In genomic region chr10:116849271-116850057, GRCh38 we compare ENCODE assay signal across 1 cellular context.
A peak's percentile ranks its signal among the peaks of the same experiment; 100 is the strongest.
TF ChIP-seq lines count a peak whose summit lies in the region.

A gene with protein sequence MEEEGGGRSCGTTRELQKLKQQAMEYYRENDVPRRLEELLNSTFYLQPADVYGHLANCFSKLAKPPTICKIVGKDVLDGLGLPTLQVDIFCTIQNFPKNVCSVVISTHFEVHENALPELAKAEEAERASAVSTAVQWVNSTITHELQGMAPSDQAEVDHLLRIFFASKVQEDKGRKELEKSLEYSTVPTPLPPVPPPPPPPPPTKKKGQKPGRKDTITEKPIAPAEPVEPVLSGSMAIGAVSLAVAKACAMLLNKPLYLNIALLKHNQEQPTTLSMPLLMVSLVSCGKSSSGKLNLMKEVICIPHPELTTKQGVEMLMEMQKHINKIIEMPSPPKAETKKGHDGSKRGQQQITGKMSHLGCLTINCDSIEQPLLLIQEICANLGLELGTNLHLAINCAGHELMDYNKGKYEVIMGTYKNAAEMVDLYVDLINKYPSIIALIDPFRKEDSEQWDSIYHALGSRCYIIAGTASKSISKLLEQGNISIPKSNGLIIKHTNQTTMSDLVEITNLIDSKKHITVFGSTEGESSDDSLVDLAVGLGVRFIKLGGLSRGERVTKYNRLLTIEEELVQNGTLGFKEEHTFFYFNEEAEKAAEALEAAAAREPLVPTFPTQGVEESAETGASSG (plus strand): TSS chr10:116849499. CDS start chr10:116849567, 68 bp downstream.

TF ChIP-seq in HepG2, 621 proteins besides CTCF, POLR2A, EP300 and RAD21 (continued from another document and continues in another):
- TF ChIP-seq EZH2 (conservative IDR thresholded peaks at IDR 0.05; ENCODE audit: low read depth, low read length), result 0 out of 2 replicates have a peak, but pooled peaks have one; percentile 41
- TF ChIP-seq ZNF766 (CRISPR knock-in tag; IDR thresholded peaks at IDR 0.05; ENCODE audit: borderline replicate concordance), result no peak
- TF ChIP-seq, protein P1, sequence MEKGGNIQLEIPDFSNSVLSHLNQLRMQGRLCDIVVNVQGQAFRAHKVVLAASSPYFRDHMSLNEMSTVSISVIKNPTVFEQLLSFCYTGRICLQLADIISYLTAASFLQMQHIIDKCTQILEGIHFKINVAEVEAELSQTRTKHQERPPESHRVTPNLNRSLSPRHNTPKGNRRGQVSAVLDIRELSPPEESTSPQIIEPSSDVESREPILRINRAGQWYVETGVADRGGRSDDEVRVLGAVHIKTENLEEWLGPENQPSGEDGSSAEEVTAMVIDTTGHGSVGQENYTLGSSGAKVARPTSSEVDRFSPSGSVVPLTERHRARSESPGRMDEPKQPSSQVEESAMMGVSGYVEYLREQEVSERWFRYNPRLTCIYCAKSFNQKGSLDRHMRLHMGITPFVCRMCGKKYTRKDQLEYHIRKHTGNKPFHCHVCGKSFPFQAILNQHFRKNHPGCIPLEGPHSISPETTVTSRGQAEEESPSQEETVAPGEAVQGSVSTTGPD (CRISPR knock-in tag; IDR thresholded peaks at IDR 0.05), result no peak
- no peak for TF ChIP-seq TCF7L2 (IDR thresholded peaks at IDR 0.05; ENCODE audit: low read depth, low read length)
- no peak for TF ChIP-seq ZNF350 (CRISPR knock-in tag; IDR thresholded peaks at IDR 0.05; ENCODE audit: borderline replicate concordance, low read depth)
- no peak for TF ChIP-seq HES4 (CRISPR knock-in tag; IDR thresholded peaks at IDR 0.05; ENCODE audit: borderline replicate concordance)
- TF ChIP-seq DMAP1 (CRISPR knock-in tag; IDR thresholded peaks at IDR 0.05), result peak; percentile 13; the same call in 1 of the 2 replicates
- peak; percentile 14; the same call in 1 of the 2 replicates for TF ChIP-seq SRY (CRISPR knock-in tag; IDR thresholded peaks at IDR 0.05)
- no peak for TF ChIP-seq ZNF850 (CRISPR knock-in tag; conservative IDR thresholded peaks at IDR 0.05)
- TF ChIP-seq, protein P2, sequence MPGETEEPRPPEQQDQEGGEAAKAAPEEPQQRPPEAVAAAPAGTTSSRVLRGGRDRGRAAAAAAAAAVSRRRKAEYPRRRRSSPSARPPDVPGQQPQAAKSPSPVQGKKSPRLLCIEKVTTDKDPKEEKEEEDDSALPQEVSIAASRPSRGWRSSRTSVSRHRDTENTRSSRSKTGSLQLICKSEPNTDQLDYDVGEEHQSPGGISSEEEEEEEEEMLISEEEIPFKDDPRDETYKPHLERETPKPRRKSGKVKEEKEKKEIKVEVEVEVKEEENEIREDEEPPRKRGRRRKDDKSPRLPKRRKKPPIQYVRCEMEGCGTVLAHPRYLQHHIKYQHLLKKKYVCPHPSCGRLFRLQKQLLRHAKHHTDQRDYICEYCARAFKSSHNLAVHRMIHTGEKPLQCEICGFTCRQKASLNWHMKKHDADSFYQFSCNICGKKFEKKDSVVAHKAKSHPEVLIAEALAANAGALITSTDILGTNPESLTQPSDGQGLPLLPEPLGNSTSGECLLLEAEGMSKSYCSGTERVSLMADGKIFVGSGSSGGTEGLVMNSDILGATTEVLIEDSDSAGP (CRISPR knock-in tag; IDR thresholded peaks at IDR 0.05; ENCODE audit: borderline replicate concordance), result 0 out of 2 replicates have a peak, but pooled peaks have one; percentile 9
- TF ChIP-seq, protein P3, sequence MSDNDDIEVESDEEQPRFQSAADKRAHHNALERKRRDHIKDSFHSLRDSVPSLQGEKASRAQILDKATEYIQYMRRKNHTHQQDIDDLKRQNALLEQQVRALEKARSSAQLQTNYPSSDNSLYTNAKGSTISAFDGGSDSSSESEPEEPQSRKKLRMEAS (IDR thresholded peaks at IDR 0.05), result peak; percentile 53
- TF ChIP-seq ARID4A (CRISPR knock-in tag; IDR thresholded peaks at IDR 0.05; ENCODE audit: borderline replicate concordance), result peak; percentile 59; the same call in 1 of the 2 replicates
- no peak for TF ChIP-seq ELF1 (CRISPR knock-in tag; IDR thresholded peaks at IDR 0.05)
- TF ChIP-seq NCOA5 (CRISPR knock-in tag; IDR thresholded peaks at IDR 0.05), result no peak
- TF ChIP-seq ZNF616 (CRISPR knock-in tag; IDR thresholded peaks at IDR 0.05; ENCODE audit: low read depth), result no peak
- TF ChIP-seq GABPB1 (CRISPR knock-in tag; IDR thresholded peaks at IDR 0.05), result peak; percentile 42; the same call in 1 of the 2 replicates
- TF ChIP-seq ZNF331 (CRISPR knock-in tag; IDR thresholded peaks at IDR 0.05), result no peak
- no peak for TF ChIP-seq TMF1 (CRISPR knock-in tag; IDR thresholded peaks at IDR 0.05; ENCODE audit: low read depth)
- no peak for TF ChIP-seq ONECUT2 (CRISPR knock-in tag; IDR thresholded peaks at IDR 0.05)
- no peak for TF ChIP-seq EED (CRISPR knock-in tag; IDR thresholded peaks at IDR 0.05)
- TF ChIP-seq CHD2 (IDR thresholded peaks at IDR 0.05; ENCODE audit: low read depth, low read length), result peak; percentile 92
- TF ChIP-seq PREB (CRISPR knock-in tag; IDR thresholded peaks at IDR 0.05), result no peak
- no peak for TF ChIP-seq MBD4 (IDR thresholded peaks at IDR 0.05; ENCODE audit: borderline replicate concordance, low read length)
- no peak for TF ChIP-seq ZNF44 (CRISPR knock-in tag; IDR thresholded peaks at IDR 0.05)
- no peak for TF ChIP-seq RFXANK (CRISPR knock-in tag; IDR thresholded peaks at IDR 0.05)
- TF ChIP-seq GFI1 (CRISPR knock-in tag; IDR thresholded peaks at IDR 0.05; ENCODE audit: borderline replicate concordance), result no peak
- no peak for TF ChIP-seq ZNF574 (CRISPR knock-in tag; IDR thresholded peaks at IDR 0.05)
- no peak for TF ChIP-seq ZSCAN21 (CRISPR knock-in tag; IDR thresholded peaks at IDR 0.05; ENCODE audit: borderline replicate concordance)
- TF ChIP-seq, protein P4, sequence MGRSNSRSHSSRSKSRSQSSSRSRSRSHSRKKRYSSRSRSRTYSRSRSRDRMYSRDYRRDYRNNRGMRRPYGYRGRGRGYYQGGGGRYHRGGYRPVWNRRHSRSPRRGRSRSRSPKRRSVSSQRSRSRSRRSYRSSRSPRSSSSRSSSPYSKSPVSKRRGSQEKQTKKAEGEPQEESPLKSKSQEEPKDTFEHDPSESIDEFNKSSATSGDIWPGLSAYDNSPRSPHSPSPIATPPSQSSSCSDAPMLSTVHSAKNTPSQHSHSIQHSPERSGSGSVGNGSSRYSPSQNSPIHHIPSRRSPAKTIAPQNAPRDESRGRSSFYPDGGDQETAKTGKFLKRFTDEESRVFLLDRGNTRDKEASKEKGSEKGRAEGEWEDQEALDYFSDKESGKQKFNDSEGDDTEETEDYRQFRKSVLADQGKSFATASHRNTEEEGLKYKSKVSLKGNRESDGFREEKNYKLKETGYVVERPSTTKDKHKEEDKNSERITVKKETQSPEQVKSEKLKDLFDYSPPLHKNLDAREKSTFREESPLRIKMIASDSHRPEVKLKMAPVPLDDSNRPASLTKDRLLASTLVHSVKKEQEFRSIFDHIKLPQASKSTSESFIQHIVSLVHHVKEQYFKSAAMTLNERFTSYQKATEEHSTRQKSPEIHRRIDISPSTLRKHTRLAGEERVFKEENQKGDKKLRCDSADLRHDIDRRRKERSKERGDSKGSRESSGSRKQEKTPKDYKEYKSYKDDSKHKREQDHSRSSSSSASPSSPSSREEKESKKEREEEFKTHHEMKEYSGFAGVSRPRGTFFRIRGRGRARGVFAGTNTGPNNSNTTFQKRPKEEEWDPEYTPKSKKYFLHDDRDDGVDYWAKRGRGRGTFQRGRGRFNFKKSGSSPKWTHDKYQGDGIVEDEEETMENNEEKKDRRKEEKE (IDR thresholded peaks at IDR 0.05), result no peak
- TF ChIP-seq ZNF883 (CRISPR knock-in tag; IDR thresholded peaks at IDR 0.05; ENCODE audit: not compliant biosample characterization), result no peak
- no peak for TF ChIP-seq ZNF512B (CRISPR knock-in tag; IDR thresholded peaks at IDR 0.05; ENCODE audit: borderline replicate concordance)
- TF ChIP-seq KDM5B (CRISPR knock-in tag; IDR thresholded peaks at IDR 0.05; ENCODE audit: borderline replicate concordance), result peak; percentile 24; the same call in 1 of the 2 replicates
- no peak for TF ChIP-seq NR2C2 (CRISPR knock-in tag; IDR thresholded peaks at IDR 0.05; ENCODE audit: borderline replicate concordance)
- no peak for TF ChIP-seq POGZ (CRISPR knock-in tag; IDR thresholded peaks at IDR 0.05)
- no peak for TF ChIP-seq SMAD9 (CRISPR knock-in tag; IDR thresholded peaks at IDR 0.05)
- TF ChIP-seq, protein P5, sequence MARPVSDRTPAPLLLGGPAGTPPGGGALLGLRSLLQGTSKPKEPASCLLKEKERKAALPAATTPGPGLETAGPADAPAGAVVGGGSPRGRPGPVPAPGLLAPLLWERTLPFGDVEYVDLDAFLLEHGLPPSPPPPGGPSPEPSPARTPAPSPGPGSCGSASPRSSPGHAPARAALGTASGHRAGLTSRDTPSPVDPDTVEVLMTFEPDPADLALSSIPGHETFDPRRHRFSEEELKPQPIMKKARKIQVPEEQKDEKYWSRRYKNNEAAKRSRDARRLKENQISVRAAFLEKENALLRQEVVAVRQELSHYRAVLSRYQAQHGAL (CRISPR knock-in tag; IDR thresholded peaks at IDR 0.05; ENCODE audit: not compliant biosample characterization), result no peak
- TF ChIP-seq SNAPC2 (CRISPR knock-in tag; IDR thresholded peaks at IDR 0.05), result no peak
- TF ChIP-seq ZKSCAN5 (CRISPR knock-in tag; IDR thresholded peaks at IDR 0.05), result no peak
- TF ChIP-seq ZNF605 (CRISPR knock-in tag; IDR thresholded peaks at IDR 0.05), result 0 out of 2 replicates have a peak, but pooled peaks have one; percentile 27
